In genomic region chr5:143118222-143118621, GRCh38 we compare ENCODE assay signal across 18 cellular contexts.
A peak's percentile ranks its signal among the peaks of the same experiment; 100 is the strongest.
DNase-seq lines count a peak whose midpoint lies in the region; ATAC-seq, FAIRE-seq and TF ChIP-seq lines count a peak whose summit lies in the region.
"Had no signal": no experiment of that assay in that cellular context is flagged by ENCODE, and none has a peak within 500 bp of the region (broad histone marks: within the 10 kb centered on the region; RNA-seq: fewer than 3 reads in every experiment).

No MANE protein-coding gene starts in this region.

- peak overlapping the region in 2 of 10 donors; percentile 38 to 73 for H3K27ac ChIP-seq in heart right ventricle

- no peaks in the 10 kb centered on the region for H3K9me3 Mint-ChIP-seq in stimulated activated naive CD8-positive, alpha-beta T cell treated with anti-CD3 and anti-CD28 coated beads, Interleukin-15, Interleukin-2, amounts not matched to agents 100 ng/mL and 50 ng/mL, for 24 hours
- H3K9me3 Mint-ChIP-seq: type B pancreatic cell had no signal

- peak in 5 of 8 donors; percentile 32 to 45 (median 39) for ATAC-seq in heart right ventricle

- no peak for FAIRE-seq in bronchial epithelial cell (lab: Jason Lieb, UNC)

- 79 to 83% methylated on average over 3 of the region's 3 CpGs for WGBS in heart right ventricle, 2 donors

- no peak for TF ChIP-seq CTCF in heart right ventricle (IDR thresholded peaks at IDR 0.05)
- no peak for TF ChIP-seq CTCF in NB4 (IDR thresholded peaks at IDR 0.05; ENCODE audit: low read depth, low read length)
- TF ChIP-seq CTCF in bronchial epithelial cell (IDR thresholded peaks at IDR 0.05; ENCODE audit: insufficient read depth, low read length, severe bottlenecking): no peak

- H3K4me1 ChIP-seq in heart right ventricle: peaks cover 6 to 72% (median 35%) of the 10 kb centered on the region in 9 donors

- intact Hi-C loops in heart right ventricle (cut with DNase I): loop anchor here in 1 of 10 donors (10.0 kb wide), 1 partner anchor 167 kb away; no protein-coding TSS in a partner anchor
- intact Hi-C loops in cardiac septum (cut with DNase I): no loop called here

- no peaks in the 10 kb centered on the region for H3K27me3 Mint-ChIP-seq in stimulated activated naive CD8-positive, alpha-beta T cell treated with anti-CD3 and anti-CD28 coated beads, Interleukin-15, Interleukin-2, amounts not matched to agents 100 ng/mL and 50 ng/mL, for 24 hours
- H3K27me3 Mint-ChIP-seq: type B pancreatic cell had no signal

- peaks cover 24% of the 10 kb centered on the region for H3K36me3 Mint-ChIP-seq in stimulated activated naive CD8-positive, alpha-beta T cell treated with anti-CD3 and anti-CD28 coated beads, Interleukin-15, Interleukin-2, amounts not matched to agents 100 ng/mL and 50 ng/mL, for 24 hours (ENCODE audit: low read depth)
- H3K36me3 Mint-ChIP-seq: brain had no signal

- H3K36me3 ChIP-seq in heart right ventricle (peaks cover 0 to 16% (median 0%) of the 10 kb centered on the region in 9 donors), bronchial epithelial cell (ENCODE audit: control insufficient read depth, insufficient read depth, low read length) (no peaks in the 10 kb centered on the region)
- H3K36me3 ChIP-seq: MG63 had no signal

- H3K27ac Mint-ChIP-seq in stimulated activated naive CD8-positive, alpha-beta T cell treated with anti-CD3 and anti-CD28 coated beads, Interleukin-15, Interleukin-2, amounts not matched to agents 100 ng/mL and 50 ng/mL, for 24 hours: peak overlapping the region; percentile 9
- H3K27ac Mint-ChIP-seq: brain, type B pancreatic cell had no signal

- TF ChIP-seq POLR2A in NB4 (IDR thresholded peaks at IDR 0.05; ENCODE audit: extremely low read depth, insufficient read length): no peak

- H3K4me3 ChIP-seq in heart right ventricle (no peak overlapping the region), NB4 (ENCODE audit: low read depth, low read length) (no peak overlapping the region), bronchial epithelial cell (ENCODE audit: low read depth, low read length) (no peak overlapping the region)
- H3K4me3 ChIP-seq: MG63 had no signal

- no peaks in the 10 kb centered on the region for H3K9me3 ChIP-seq in heart right ventricle
- H3K9me3 ChIP-seq: MG63 had no signal

- H3K4me1 Mint-ChIP-seq in stimulated activated naive CD8-positive, alpha-beta T cell treated with anti-CD3 and anti-CD28 coated beads, Interleukin-15, Interleukin-2, amounts not matched to agents 100 ng/mL and 50 ng/mL, for 24 hours (ENCODE audit: low read depth): peaks cover 76% of the 10 kb centered on the region

- H3K4me3 Mint-ChIP-seq in stimulated activated naive CD8-positive, alpha-beta T cell treated with anti-CD3 and anti-CD28 coated beads, Interleukin-15, Interleukin-2, amounts not matched to agents 100 ng/mL and 50 ng/mL, for 24 hours: no peak overlapping the region
- H3K4me3 Mint-ChIP-seq: brain, type B pancreatic cell had no signal

- no peak for DNase-seq in heart right ventricle
- no peak for DNase-seq in cardiac septum (ENCODE audit: low spot score)
- peak; percentile 81 for DNase-seq in NB4 (ENCODE audit: low read depth)
- DNase-seq in bronchial epithelial cell (ENCODE audit: low read depth): peak; percentile 4
- no peak for DNase-seq in activated effector memory CD4-positive, alpha-beta T cell treated with anti-CD3 and anti-CD28 coated beads, Interleukin-2, amount 50 U/mL, for 16 hours
- no peak for DNase-seq in middle frontal gyrus (ENCODE audit: extremely low spot score, low spot score)
- DNase-seq in 8988T: no peak
- DNase-seq: activated CD4-positive, alpha-beta T cell treated with anti-CD3 and anti-CD28 coated beads, Interleukin-2, amount 50 U/mL, for 1 hour; activated gamma-delta T cell; DMS53; effector CD4-positive, alpha-beta T cell; MG63; midbrain; NCI-H2171; posterior cingulate gyrus had no signal

- H3K27me3 ChIP-seq in heart right ventricle: no peaks in the 10 kb centered on the region
- H3K27me3 ChIP-seq in bronchial epithelial cell (ENCODE audit: control insufficient read depth, insufficient read depth, low read length): no peaks in the 10 kb centered on the region
- H3K27me3 ChIP-seq: MG63 had no signal

Comparison
In these comparisons a context has a peak if more than half of its experiments do, and no peak if none do; other contexts are left out.
1. DNase-seq: peak in NB4 (single experiment) and bronchial epithelial cell (single experiment); none in heart right ventricle (0 of 2), cardiac septum (single experiment), activated effector memory CD4-positive, alpha-beta T cell treated with anti-CD3 and anti-CD28 coated beads, Interleukin-2, amount 50 U/mL, for 16 hours (single experiment), middle frontal gyrus (single experiment) and 8988T (single experiment).